8 cellular contexts compared by ENCODE assay signal in genomic region chr11:119319702-119320592, GRCh38. TPM values are rescaled to one million over a fixed set of nuclear protein-coding genes. Genes with fewer than 3 reads are reported as not detected.
DNase-seq lines count a peak whose midpoint lies in the region; ATAC-seq and TF ChIP-seq lines count a peak whose summit lies in the region.

No MANE protein-coding gene starts in this region.

- peaks cover under 1% of the 10 kb centered on the region for H3K36me3 ChIP-seq in mesodermal cell (ENCODE audit: control insufficient read depth, insufficient read depth, low read length)
- peaks cover under 1 to 10% (median 8%) of the 10 kb centered on the region in 3 donors for H3K36me3 ChIP-seq in tibial artery

- no peaks in the 10 kb centered on the region for H3K9me3 Mint-ChIP-seq in activated CD8-positive, alpha-beta memory T cell treated with anti-CD3 and anti-CD28 coated beads, Interleukin-2, amount 10 ng/mL, durations not matched to agents 7 days and 5 days (ENCODE audit: low read depth)

- H3K9me3 ChIP-seq in mesodermal cell (ENCODE audit: control insufficient read depth, low read length) = no peaks in the 10 kb centered on the region
- no peaks in the 10 kb centered on the region for H3K9me3 ChIP-seq in tibial artery

- H3K4me3 Mint-ChIP-seq in activated CD8-positive, alpha-beta memory T cell treated with anti-CD3 and anti-CD28 coated beads, Interleukin-2, amount 10 ng/mL, durations not matched to agents 7 days and 5 days = peak overlapping the region; percentile 1

- DNase-seq in activated CD8-positive, alpha-beta memory T cell treated with anti-CD3 and anti-CD28 coated beads, Interleukin-2, amount 10 ng/mL, durations not matched to agents 7 days and 5 days = peak; percentile 41
- DNase-seq in activated CD8-positive, alpha-beta memory T cell treated with anti-CD3 and anti-CD28 coated beads, Interleukin-2, amount 50 U/mL, for 48 hours = no peak
- DNase-seq in caudate nucleus (lab: John Stamatoyannopoulos, UW) (peak in 54 of 61 donors; percentile 33 to 86 (median 68)), tibial artery (peak in 1 of 2 donors; percentile 78), NCI-H2171 treated with DMSO at 0.1 percent for 48 hours (lab: John Stamatoyannopoulos, UW) (no peak), T-helper 9 cell (no peak)

- no peaks in the 10 kb centered on the region for H3K27me3 ChIP-seq in tibial artery

- CTCF ChIA-PET in activated CD8-positive, alpha-beta memory T cell treated with anti-CD3 and anti-CD28 coated beads, Interleukin-2, amount 10 ng/mL, durations not matched to agents 7 days and 5 days (lab: Charles Lee) = interaction anchor here (1.0 to 5.6 kb wide), 18 partner anchors 10 to 254 kb away, joined by 3 to 90 read pairs (median 6); partner anchors contain the start of genes C1QTNF5, CBL, DPAGT1 and HMBS

- no peaks in the 10 kb centered on the region for H3K36me3 Mint-ChIP-seq in activated CD8-positive, alpha-beta memory T cell treated with anti-CD3 and anti-CD28 coated beads, Interleukin-2, amount 10 ng/mL, durations not matched to agents 7 days and 5 days

- H3K27me3 Mint-ChIP-seq in activated CD8-positive, alpha-beta memory T cell treated with anti-CD3 and anti-CD28 coated beads, Interleukin-2, amount 10 ng/mL, durations not matched to agents 7 days and 5 days = peaks cover 25% of the 10 kb centered on the region

- peak overlapping the region; percentile 93 for H3K27ac ChIP-seq in caudate nucleus (ENCODE audit: low read depth, low read length)
- H3K27ac ChIP-seq in mesodermal cell (ENCODE audit: low read depth, low read length, severe bottlenecking) = peak overlapping the region; percentile 97
- H3K27ac ChIP-seq in tibial artery = peak overlapping the region; percentile 99

- intact Hi-C loops in tibial artery (cut with DNase I; ENCODE audit: low total_unique reads) = loop anchor here (10.0 kb wide), 1 partner anchor 215 kb away; the partner anchor contains the start of genes C2CD2L and DPAGT1

- H3K4me3 ChIP-seq in mesodermal cell (ENCODE audit: extremely low read depth, insufficient read depth, low read length, poor library complexity, severe bottlenecking) (peak overlapping the region; percentile 33), tibial artery (peak overlapping the region; percentile 54 to 97)

- WGBS in mesodermal cell (ENCODE audit: insufficient coverage in 2 of 2), 2 experiments = 33 to 39% methylated on average over 15 to 17 of the region's 24 CpGs

- no peak for TF ChIP-seq CTCF in tibial artery (IDR thresholded peaks at IDR 0.05)

- ATAC-seq in activated CD8-positive, alpha-beta memory T cell treated with anti-CD3 and anti-CD28 coated beads, Interleukin-2, amount 10 ng/mL, durations not matched to agents 7 days and 5 days = no peak
- no peak for ATAC-seq in HG03460 (IDR thresholded peaks at IDR 0.05; ENCODE audit: unreplicated experiment)

- peaks cover 41% of the 10 kb centered on the region for H3K4me1 Mint-ChIP-seq in activated CD8-positive, alpha-beta memory T cell treated with anti-CD3 and anti-CD28 coated beads, Interleukin-2, amount 10 ng/mL, durations not matched to agents 7 days and 5 days

- peaks cover 40% of the 10 kb centered on the region for H3K4me1 ChIP-seq in mesodermal cell (ENCODE audit: control insufficient read depth, insufficient read depth, low read length, poor library complexity, severe bottlenecking)
- peaks cover 0 to 71% (median 53%) of the 10 kb centered on the region in 4 donors for H3K4me1 ChIP-seq in tibial artery

- H3K27ac Mint-ChIP-seq in activated CD8-positive, alpha-beta memory T cell treated with anti-CD3 and anti-CD28 coated beads, Interleukin-2, amount 10 ng/mL, durations not matched to agents 7 days and 5 days = peak overlapping the region; percentile 48

RNA-seq across cellular contexts. Expression of gene MCAM, which starts 3.0 kb away (rescaled TPM):
- 1 to 10 TPM; 2.5 to 3.9 TPM for total RNA-seq in activated CD8-positive, alpha-beta memory T cell treated with anti-CD3 and anti-CD28 coated beads, Interleukin-2, amount 10 ng/mL, durations not matched to agents 7 days and 5 days
- 143 TPM for polyA plus RNA-seq in mesodermal cell (2013, experiment 1 of 2)
- polyA plus RNA-seq in mesodermal cell (2013, experiment 2 of 2) = 121 TPM

RNA-seq across cellular contexts. Expression of gene RNF26, which starts 14.4 kb away (rescaled TPM):
- 10 to 100 TPM; 38.7 to 42.1 TPM for total RNA-seq in activated CD8-positive, alpha-beta memory T cell treated with anti-CD3 and anti-CD28 coated beads, Interleukin-2, amount 10 ng/mL, durations not matched to agents 7 days and 5 days
- 52.6 TPM for polyA plus RNA-seq in mesodermal cell (2013, experiment 1 of 2)
- 50.2 TPM for polyA plus RNA-seq in mesodermal cell (2013, experiment 2 of 2)

RNA-seq across cellular contexts. Expression of gene C1QTNF5, which starts 20.7 kb away (rescaled TPM):
- not detected for total RNA-seq in activated CD8-positive, alpha-beta memory T cell treated with anti-CD3 and anti-CD28 coated beads, Interleukin-2, amount 10 ng/mL, durations not matched to agents 7 days and 5 days
- polyA plus RNA-seq in mesodermal cell (2013, experiment 1 of 2) = 18.2 TPM
- 16.6 TPM for polyA plus RNA-seq in mesodermal cell (2013, experiment 2 of 2)

RNA-seq across cellular contexts. Expression of gene MFRP, which starts 26.6 kb away (rescaled TPM):
- not detected for total RNA-seq in activated CD8-positive, alpha-beta memory T cell treated with anti-CD3 and anti-CD28 coated beads, Interleukin-2, amount 10 ng/mL, durations not matched to agents 7 days and 5 days
- polyA plus RNA-seq in mesodermal cell (2013, experiment 1 of 2) = not detected
- polyA plus RNA-seq in mesodermal cell (2013, experiment 2 of 2) = 0.10 TPM

Comparison
In these comparisons a context has a peak if more than half of its experiments do, and no peak if none do; other contexts are left out.
1. DNase-seq: peak in activated CD8-positive, alpha-beta memory T cell treated with anti-CD3 and anti-CD28 coated beads, Interleukin-2, amount 10 ng/mL, durations not matched to agents 7 days and 5 days (single experiment) and caudate nucleus (54 of 61); none in activated CD8-positive, alpha-beta memory T cell treated with anti-CD3 and anti-CD28 coated beads, Interleukin-2, amount 50 U/mL, for 48 hours (single experiment), NCI-H2171 treated with DMSO at 0.1 percent for 48 hours (single experiment) and T-helper 9 cell (single experiment).
2. Peak in every context shown above with its lines, with median percentiles within 50 percentile points of each other: H3K27ac ChIP-seq.